24 cellular contexts compared by ENCODE assay signal in the genomic region with DNA sequence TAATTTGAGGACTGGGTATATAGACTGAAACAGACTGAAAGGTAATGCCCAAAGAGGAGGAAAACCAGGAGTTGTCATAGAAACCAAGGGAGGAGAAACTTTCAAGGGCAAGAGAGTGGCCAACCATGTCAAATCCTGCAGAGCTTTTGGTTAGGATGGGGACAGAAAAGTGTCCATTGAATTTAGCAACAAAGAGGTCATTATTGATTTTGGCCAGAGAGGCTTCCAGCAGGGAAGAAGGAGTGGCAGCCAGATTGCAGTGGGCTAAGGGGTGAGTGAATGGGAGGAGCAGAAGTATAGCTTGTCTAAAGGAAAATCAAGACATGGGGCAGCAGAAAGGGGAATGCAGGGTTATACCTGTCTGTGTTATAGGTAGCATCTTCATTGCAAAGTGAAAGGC.
"Had no signal": no experiment of that assay in that cellular context is flagged by ENCODE, and none has a peak within 500 bp of the region (broad histone marks: within the 10 kb centered on the region; RNA-seq: fewer than 3 reads in every experiment).

No MANE protein-coding gene starts in this region.

- H3K4me2 ChIP-seq: KMS-11, SK-N-SH had no signal

- H3K4me1 Mint-ChIP-seq: T-cell had no signal

- H3K27me3 Mint-ChIP-seq: IgD-negative memory B cell, T-cell had no signal

- H3K4me3 ChIP-seq: K562, SJSA1 had no signal

- H3K9me3 ChIP-seq: SJSA1, SK-N-SH had no signal

- H3K27ac Mint-ChIP-seq: IgD-negative memory B cell, T-cell had no signal

- H3K27me3 ChIP-seq: SJSA1 had no signal

- H3K9ac ChIP-seq: KMS-11, SK-N-SH had no signal

- H3K27ac ChIP-seq: KMS-11, SJSA1 had no signal

- H3K36me3 ChIP-seq: SJSA1 had no signal

- ATAC-seq: K562, Panc1, PC-3, Right ventricle myocardium inferior, T-cell had no signal

- H3K4me3 Mint-ChIP-seq: T-cell had no signal

- DNase-seq: Kasumi-1; MM.1S; NCI-H1092 treated with DMSO at 0.1 percent for 48 hours; NCI-H1436; NCI-H1694 treated with DMSO at 0.1 percent for 48 hours; NCI-H1930; NCI-H2081; NCI-H2107; NCI-H2227 treated with DMSO at 0.1 percent for 48 hours; NCI-H524; NCI-H526 treated with DMSO at 0.1 percent for 48 hours; NCI-H748 treated with DMSO at 0.1 percent for 48 hours; NK-92 treated with Interleukin-12 subunit alpha and Interleukin-12 subunit beta, amount 100 ng/mL, for 24 hours; PC-3; SHP77 treated with DMSO at 0.1 percent for 48 hours; SK-N-SH; SW 1271; T-cell had no signal
